In the genomic region with DNA sequence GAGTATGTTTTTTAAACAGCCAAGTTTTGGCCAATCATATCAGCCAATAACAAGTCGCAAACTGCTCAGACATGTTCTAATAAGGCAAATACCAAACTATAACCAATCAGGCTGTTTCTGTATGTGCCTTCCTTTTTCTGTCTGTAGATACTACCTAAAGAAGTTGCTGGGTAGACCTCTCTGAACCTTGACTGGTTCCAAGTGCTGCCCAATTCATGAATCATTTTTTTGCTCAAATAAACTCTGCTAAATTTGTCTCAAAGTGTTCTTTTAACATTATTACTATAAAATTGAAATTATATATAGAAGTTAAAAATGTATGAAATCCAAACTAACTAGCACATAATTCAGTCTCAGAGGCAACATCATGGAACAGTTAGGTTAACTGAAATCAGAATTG, we compare ENCODE assay signal across 15 cellular contexts. TPM values are rescaled to one million over a fixed set of nuclear protein-coding genes. Genes with fewer than 3 reads are reported as not detected.
DNase-seq lines count a peak whose midpoint lies in the region; TF ChIP-seq lines count a peak whose summit lies in the region.
"Had no signal": no experiment of that assay in that cellular context is flagged by ENCODE, and none has a peak within 500 bp of the region (broad histone marks: within the 10 kb centered on the region; RNA-seq: fewer than 3 reads in every experiment).

No MANE protein-coding gene starts in this region.

- TF ChIP-seq CTCF in HEK293 (tag by site-specific recombination; IDR thresholded peaks at IDR 0.05) (no peak), osteoblast (IDR thresholded peaks at IDR 0.05; ENCODE audit: extremely low read depth, low read depth, low read length) (no peak)

- H3K36me3 ChIP-seq in HEK293 (ENCODE audit: control insufficient read depth in 2 of 2, insufficient read depth in 1 of 2, low read length in 2 of 2) (no peaks in the 10 kb centered on the region), Karpas-422 (ENCODE audit: insufficient read depth, low read length) (no peaks in the 10 kb centered on the region), osteoblast (ENCODE audit: insufficient read depth, low read length) (no peaks in the 10 kb centered on the region)
- H3K36me3 ChIP-seq: BLaER1 treated with 17β-estradiol and CSF1 and Interleukin-3, amounts not matched to agents 10 nM and 100 nM had no signal

- H3K4me2 ChIP-seq in Karpas-422 (ENCODE audit: low read depth, low read length, poor library complexity, severe bottlenecking) (no peak overlapping the region), osteoblast (ENCODE audit: insufficient read depth, low read length) (no peak overlapping the region)
- H3K4me2 ChIP-seq: BLaER1 treated with 17β-estradiol and CSF1 and Interleukin-3, amounts not matched to agents 10 nM and 100 nM had no signal

- no peaks in the 10 kb centered on the region for H4K20me1 ChIP-seq in Karpas-422 (ENCODE audit: insufficient read depth, low read depth, low read length)
- no peaks in the 10 kb centered on the region for H4K20me1 ChIP-seq in osteoblast (ENCODE audit: insufficient read depth, low read length)
- H4K20me1 ChIP-seq: BLaER1 treated with 17β-estradiol and CSF1 and Interleukin-3, amounts not matched to agents 10 nM and 100 nM had no signal

- H3K9me3 ChIP-seq in HEK293 (ENCODE audit: control insufficient read depth, insufficient read depth, low read depth, low read length), result no peaks in the 10 kb centered on the region
- H3K9me3 ChIP-seq in Karpas-422 (ENCODE audit: low read length), result no peaks in the 10 kb centered on the region
- no peaks in the 10 kb centered on the region for H3K9me3 ChIP-seq in osteoblast (ENCODE audit: low read depth, low read length)
- H3K9me3 ChIP-seq: Caco-2 had no signal

- H3K27ac ChIP-seq in HEK293 (ENCODE audit: extremely low read depth, low read depth, low read length) (no peak overlapping the region), Karpas-422 (ENCODE audit: low read length) (no peak overlapping the region), osteoblast (ENCODE audit: low read depth, low read length) (no peak overlapping the region)
- H3K27ac ChIP-seq: BLaER1 treated with 17β-estradiol and CSF1 and Interleukin-3, amounts not matched to agents 10 nM and 100 nM; C4-2B had no signal

- no peak overlapping the region for H2AFZ ChIP-seq in Karpas-422 (ENCODE audit: low read length)
- H2AFZ ChIP-seq in osteoblast (ENCODE audit: low read length), result peak overlapping the region; percentile 47

- CTCF ChIA-PET in HEK293 (lab: Yijun Ruan, JAX), result interaction anchor here (1.0 kb wide), 1 partner anchor 169 kb away, joined by 3 read pairs; a partner anchor contains a TSS

- H3K27me3 ChIP-seq in Karpas-422 (ENCODE audit: low read length) (no peaks in the 10 kb centered on the region), osteoblast (ENCODE audit: insufficient read depth, low read length) (no peaks in the 10 kb centered on the region)
- H3K27me3 ChIP-seq: BLaER1 treated with 17β-estradiol and CSF1 and Interleukin-3, amounts not matched to agents 10 nM and 100 nM had no signal

- POLR2A ChIA-PET in HEK293 (lab: Yijun Ruan, JAX), result no interaction called here

- H3K79me2 ChIP-seq in Karpas-422 (ENCODE audit: low read length), result peaks cover under 1% of the 10 kb centered on the region
- peaks cover 1% of the 10 kb centered on the region for H3K79me2 ChIP-seq in osteoblast (ENCODE audit: insufficient read depth, low read length)

- no peak overlapping the region for H3K9ac ChIP-seq in Karpas-422 (ENCODE audit: low read length)
- H3K9ac ChIP-seq: BLaER1 treated with 17β-estradiol and CSF1 and Interleukin-3, amounts not matched to agents 10 nM and 100 nM had no signal

- H3K4me1 ChIP-seq in HEK293 (ENCODE audit: control insufficient read depth, insufficient read depth, low read length), result no peaks in the 10 kb centered on the region
- H3K4me1 ChIP-seq in Karpas-422 (ENCODE audit: low read length), result peaks cover 9% of the 10 kb centered on the region
- peaks cover 4% of the 10 kb centered on the region for H3K4me1 ChIP-seq in osteoblast (ENCODE audit: insufficient read depth, low read length)

- no peak overlapping the region for H3K4me3 ChIP-seq in HEK293 (ENCODE audit: low read depth, low read length)
- no peak overlapping the region for H3K4me3 ChIP-seq in Karpas-422 (ENCODE audit: low read length)
- no peak overlapping the region for H3K4me3 ChIP-seq in osteoblast (ENCODE audit: insufficient read depth, low read length)
- H3K4me3 ChIP-seq: BLaER1 treated with 17β-estradiol and CSF1 and Interleukin-3, amounts not matched to agents 10 nM and 100 nM had no signal

- H3K9me2 ChIP-seq in Karpas-422 (replicated peaks; ENCODE audit: insufficient read depth, low read length), result no peaks in the 10 kb centered on the region

- DNase-seq in Karpas-422 (peak; percentile 38), osteoblast (ENCODE audit: insufficient read length, low spot score, missing footprints) (no peak), AG20443 (ENCODE audit: low spot score) (no peak), epidermal melanocyte (ENCODE audit: insufficient read length, low spot score) (no peak)
- DNase-seq: 8988T; AML-193; Caco-2; Calu3; CD4-positive, alpha-beta T cell; CD8-positive, alpha-beta T cell; DMS79 treated with DMSO at 0.1 percent for 48 hours; GF-D8 had no signal

TF ChIP-seq in HEK293, 187 proteins besides CTCF, POLR2A, EP300 and RAD21:
- TF ChIP-seq ZNF549 (tag by site-specific recombination; IDR thresholded peaks at IDR 0.05) (peak; percentile 95), ZNF335 (tag by site-specific recombination; conservative IDR thresholded peaks at IDR 0.05) (no peak)
TF ChIP-seq in HEK293: peak in this region for 1.

RNA-seq across cellular contexts. Expression of a gene that starts 4.7 kb away (rescaled TPM):
- 41.2 and 47.8 TPM in 2 replicates for total RNA-seq in Karpas-422 (2014; rRNA removed; shearing (Covaris generic); ENCODE audit: low replicate concordance)
- 25.7 and 29.8 TPM in 2 replicates for total RNA-seq in osteoblast
